Comparison of ENCODE assay signal across 21 cellular contexts in the genomic region with DNA sequence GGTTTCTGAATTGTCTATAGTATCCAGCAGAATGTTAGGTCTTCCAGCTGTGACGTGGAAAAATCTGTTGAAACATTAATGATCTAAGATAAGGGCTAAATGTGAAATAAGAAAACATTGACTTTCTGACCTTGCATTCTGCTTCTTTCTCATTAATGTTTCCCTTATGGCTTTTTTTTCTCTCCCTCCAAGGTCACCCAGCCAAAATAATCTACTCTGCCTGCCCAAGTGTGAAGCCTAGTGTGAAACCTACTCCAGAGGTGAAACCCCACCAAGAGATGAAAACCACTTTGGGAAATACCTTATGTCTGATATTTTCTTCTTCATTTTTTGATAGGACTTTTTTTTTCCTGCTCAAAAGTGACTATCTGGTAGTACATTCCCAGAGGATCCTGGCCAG.
A peak's percentile ranks its signal among the peaks of the same experiment; 100 is the strongest.
DNase-seq lines count a peak whose midpoint lies in the region; ATAC-seq, FAIRE-seq and TF ChIP-seq lines count a peak whose summit lies in the region.
"Had no signal": no experiment of that assay in that cellular context is flagged by ENCODE, and none has a peak within 500 bp of the region (broad histone marks: within the 10 kb centered on the region; RNA-seq: fewer than 3 reads in every experiment).

No MANE protein-coding gene starts in this region.

- H3K4me3 Mint-ChIP-seq in natural killer cell, result peak overlapping the region; percentile 1
- H3K4me3 Mint-ChIP-seq in endothelial cell (ENCODE audit: unreplicated experiment), result no peak overlapping the region
- H3K4me3 Mint-ChIP-seq: B cell; CD4-positive, CD25-positive, alpha-beta regulatory T cell; CD8-positive, alpha-beta T cell had no signal

- H3K27me3 Mint-ChIP-seq in natural killer cell (ENCODE audit: low read depth in 2 of 2) (no peaks in the 10 kb centered on the region), endothelial cell (ENCODE audit: unreplicated experiment) (no peaks in the 10 kb centered on the region)
- H3K27me3 Mint-ChIP-seq: B cell had no signal

- intact Hi-C loops in natural killer cell (cut with micrococcal nuclease), result no loop called here

- no peak overlapping the region; the same call in 1 of the 2 replicates for H3K27ac ChIP-seq in OCI-LY3 (ENCODE audit: low read length)
- H3K27ac ChIP-seq: 22Rv1, BLaER1, C4-2B, GM23248 had no signal

- H3K36me3 Mint-ChIP-seq in natural killer cell (no peaks in the 10 kb centered on the region), endothelial cell (ENCODE audit: low read depth, unreplicated experiment) (no peaks in the 10 kb centered on the region)
- H3K36me3 Mint-ChIP-seq: CD4-positive, CD25-positive, alpha-beta regulatory T cell; CD8-positive, alpha-beta T cell had no signal

- peaks cover 50% of the 10 kb centered on the region for H3K4me1 ChIP-seq in OCI-LY3 (ENCODE audit: low read length)
- H3K4me1 ChIP-seq: Caco-2 had no signal

- H3K9me3 ChIP-seq in OCI-LY3 (ENCODE audit: insufficient read depth, low read length), result no peaks in the 10 kb centered on the region
- H3K9me3 ChIP-seq: BLaER1 had no signal

- peaks cover 0 to 3% of the 10 kb centered on the region in 2 donors for H3K9me3 Mint-ChIP-seq in natural killer cell
- H3K9me3 Mint-ChIP-seq in endothelial cell (ENCODE audit: unreplicated experiment), result no peaks in the 10 kb centered on the region
- H3K9me3 Mint-ChIP-seq: CD8-positive, alpha-beta T cell had no signal

- no peak overlapping the region for H3K9ac ChIP-seq in OCI-LY3 (ENCODE audit: low read length)
- H3K9ac ChIP-seq: BLaER1, GM23248 had no signal

- H4K20me1 ChIP-seq in OCI-LY3 (ENCODE audit: insufficient read depth, low read length), result no peaks in the 10 kb centered on the region
- H4K20me1 ChIP-seq: BLaER1 had no signal

- H3K4me3 ChIP-seq in OCI-LY3 (ENCODE audit: low read length), result 0 out of 2 replicates have a peak overlapping the region, but pooled peaks have one; percentile 1
- H3K4me3 ChIP-seq: BLaER1, GM23248 had no signal

- no peak for TF ChIP-seq POLR2A in GM12891 (IDR thresholded peaks at IDR 0.05; ENCODE audit: low read depth, low read length)

- H3K79me2 ChIP-seq in OCI-LY3 (ENCODE audit: low read length), result no peaks in the 10 kb centered on the region

- peak overlapping the region in 1 of 2 donors; percentile 2 for H3K27ac Mint-ChIP-seq in natural killer cell
- no peak overlapping the region for H3K27ac Mint-ChIP-seq in endothelial cell (ENCODE audit: unreplicated experiment)
- H3K27ac Mint-ChIP-seq: B cell; CD4-positive, CD25-positive, alpha-beta regulatory T cell; CD8-positive, alpha-beta T cell had no signal

- TF ChIP-seq CTCF in OCI-LY3 (IDR thresholded peaks at IDR 0.05; ENCODE audit: low read depth, low read length) (no peak), natural killer cell (IDR thresholded peaks at IDR 0.05) (no peak), endothelial cell (IDR thresholded peaks at IDR 0.05; ENCODE audit: unreplicated experiment) (no peak)

- ATAC-seq in natural killer cell (peak in 2 of 3 donors; percentile 24 to 48), HG02870 (IDR thresholded peaks at IDR 0.05; ENCODE audit: unreplicated experiment) (no peak)
- ATAC-seq: CD8-positive, alpha-beta T cell had no signal

- peaks cover 23 to 35% of the 10 kb centered on the region in 2 donors for H3K4me1 Mint-ChIP-seq in natural killer cell
- no peaks in the 10 kb centered on the region for H3K4me1 Mint-ChIP-seq in endothelial cell (ENCODE audit: unreplicated experiment)

- H2AFZ ChIP-seq in OCI-LY3 (ENCODE audit: low read depth, low read length), result no peak overlapping the region
- H2AFZ ChIP-seq: GM23248 had no signal

- H3K27me3 ChIP-seq in OCI-LY3 (ENCODE audit: low read depth, low read length), result peaks cover 8% of the 10 kb centered on the region; the same call in 1 of the 2 replicates
- H3K27me3 ChIP-seq: BLaER1 had no signal

- FAIRE-seq in GM12891 (lab: Jason Lieb, UNC), result peak; percentile 9
- FAIRE-seq: A204.1, H1 had no signal

- H3K4me2 ChIP-seq in OCI-LY3 (ENCODE audit: low read length), result peak overlapping the region; percentile 39
- H3K4me2 ChIP-seq: BLaER1 had no signal

- H3K36me3 ChIP-seq in OCI-LY3 (replicated peaks; ENCODE audit: low read depth, low read length), result no peaks in the 10 kb centered on the region
- H3K36me3 ChIP-seq: BLaER1 had no signal

- DNase-seq in GM12891 (ENCODE audit: insufficient read length, low spot score), result no peak
- DNase-seq in natural killer cell, result no peak
- no peak for DNase-seq in ecto neural progenitor cell (ENCODE audit: low spot score)
- DNase-seq in endothelial cell (ENCODE audit: low spot score), result no peak
- DNase-seq: Caco-2; CD4-positive, CD25-positive, alpha-beta regulatory T cell; CD8-positive, alpha-beta T cell; DMS79; EL; GDM1; GM23248; H7; HCEC 1CT had no signal

TF ChIP-seq in GM12891, 5 proteins besides CTCF, POLR2A, EP300 and RAD21:
- no peak for TF ChIP-seq PAX5 (IDR thresholded peaks at IDR 0.05; ENCODE audit: insufficient read depth, low read length, severe bottlenecking)
- TF ChIP-seq POU2F2 (IDR thresholded peaks at IDR 0.05; ENCODE audit: low read depth, low read length), result no peak
- no peak for TF ChIP-seq POLR2AphosphoS5 (IDR thresholded peaks at IDR 0.05; ENCODE audit: low read depth, low read length)
TF ChIP-seq in GM12891: peak in this region for 0.
